ENCODE assay signal across 22 cellular contexts in the genomic region with DNA sequence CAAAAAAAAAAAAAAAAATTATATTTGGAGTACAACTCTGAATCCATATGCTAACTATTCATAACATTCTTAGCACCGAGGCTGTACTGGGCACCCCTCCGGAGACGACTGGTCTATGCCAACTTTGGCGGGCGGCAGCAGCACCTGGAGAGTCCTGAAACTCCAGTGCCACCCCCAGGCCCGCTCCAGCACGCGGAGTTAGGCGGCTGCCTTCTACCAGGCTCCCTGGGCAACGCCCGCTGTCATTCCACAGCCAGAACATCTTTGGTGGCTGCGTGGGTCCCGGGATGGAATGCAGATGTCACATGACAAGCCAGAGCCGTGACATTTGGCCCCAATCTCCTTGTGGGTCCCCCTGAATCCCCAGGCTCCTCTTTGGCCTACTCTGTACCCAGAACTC. TPM values are rescaled to one million over a fixed set of nuclear protein-coding genes. Genes with fewer than 3 reads are reported as not detected.
DNase-seq lines count a peak whose midpoint lies in the region; ATAC-seq and TF ChIP-seq lines count a peak whose summit lies in the region.
"Had no signal": no experiment of that assay in that cellular context is flagged by ENCODE, and none has a peak within 500 bp of the region (broad histone marks: within the 10 kb centered on the region; RNA-seq: fewer than 3 reads in every experiment).

No MANE protein-coding gene starts in this region.

- peaks cover 20 to 23% of the 10 kb centered on the region in 2 experiments for H3K4me1 ChIP-seq in trophoblast cell (ENCODE audit: control insufficient read depth in 1 of 2, insufficient read depth in 2 of 2, low read length in 2 of 2)
- H3K4me1 ChIP-seq in uterus, result peaks cover 8 to 33% of the 10 kb centered on the region in 2 donors

- no peak overlapping the region for H3K18ac ChIP-seq in trophoblast cell (ENCODE audit: low read length)

- WGBS in trophoblast cell (ENCODE audit: extremely low coverage, insufficient coverage, insufficient read length), result no CpG with 5 or more reads among the region's 14 CpGs

- H3K4me3 ChIP-seq in trophoblast cell (ENCODE audit: low read depth, low read length) (no peak overlapping the region), uterus (no peak overlapping the region)
- H3K4me3 ChIP-seq: lower lobe of right lung, mucosa of descending colon had no signal

- H3K36me3 ChIP-seq in trophoblast cell (ENCODE audit: control insufficient read depth in 1 of 2, insufficient read depth in 2 of 2, low read length in 2 of 2) (peaks cover 4 to 7% of the 10 kb centered on the region in 2 experiments), uterus (no peaks in the 10 kb centered on the region)
- H3K36me3 ChIP-seq: lower lobe of right lung had no signal

- peaks cover 13% of the 10 kb centered on the region for H3K79me2 ChIP-seq in trophoblast cell (ENCODE audit: control insufficient read depth, insufficient read depth, low read length, poor library complexity)

- no peaks in the 10 kb centered on the region for H3K27me3 Mint-ChIP-seq in dendritic cell treated with granulocyte-macrophage colony-stimulating factor and Interleukin-4, amounts not matched to agents 40 ng/mL and 50 ng/mL, for 4 days
- H3K27me3 Mint-ChIP-seq: progenitor cell of endocrine pancreas had no signal

- no peak overlapping the region for H2BK12ac ChIP-seq in trophoblast cell (ENCODE audit: low read length)

- H3K9ac ChIP-seq in trophoblast cell (ENCODE audit: low read length), result no peak overlapping the region

- peak overlapping the region; percentile 62 for H3K4me3 Mint-ChIP-seq in dendritic cell treated with granulocyte-macrophage colony-stimulating factor and Interleukin-4, amounts not matched to agents 40 ng/mL and 50 ng/mL, for 4 days

- H2BK120ac ChIP-seq in trophoblast cell (ENCODE audit: insufficient read depth, low read length, poor library complexity), result no peak overlapping the region

- H3K23ac ChIP-seq in trophoblast cell (ENCODE audit: low read length), result no peak overlapping the region

- no peak overlapping the region for H2AK5ac ChIP-seq in trophoblast cell (ENCODE audit: low read length)

- H3K4me1 Mint-ChIP-seq in dendritic cell treated with granulocyte-macrophage colony-stimulating factor and Interleukin-4, amounts not matched to agents 40 ng/mL and 50 ng/mL, for 4 days (ENCODE audit: low read depth), result peaks cover 89% of the 10 kb centered on the region

- H2BK5ac ChIP-seq in trophoblast cell (ENCODE audit: low read depth, low read length, poor library complexity), result no peak overlapping the region

- no peak for TF ChIP-seq CTCF in uterus (IDR thresholded peaks at IDR 0.05)

- DNase-seq in Right ventricle myocardium inferior (ENCODE audit: missing footprints), result peak; percentile 74
- no peak for DNase-seq in left ventricle myocardium superior
- DNase-seq in trophoblast cell, result no peak
- DNase-seq in uterus, result no peak
- DNase-seq in left lobe of liver (ENCODE audit: low spot score), result no peak
- no peak for DNase-seq in GM03348 (ENCODE audit: low spot score)
- DNase-seq: activated CD4-positive, CD25-positive, alpha-beta regulatory T cell treated with anti-CD3 and anti-CD28 coated beads, Interleukin-2, amount 50 U/mL, for 72 hours; activated T-cell treated with anti-CD3 and anti-CD28 coated beads, Interleukin-2, amount 50 U/mL, for 1 hour; AML-193; DMS53; islet precursor cell; KG1; lower lobe of right lung; mucosa of descending colon; NCI-H1436 treated with DMSO at 0.1 percent for 48 hours; NCI-H526; small intestine; stimulated activated CD4-positive, alpha-beta T cell treated with anti-CD3 and anti-CD28 coated beads, Interleukin-2, amount 100 ng/mL, for 24 hours had no signal

- peaks cover 4% of the 10 kb centered on the region for H3K79me1 ChIP-seq in trophoblast cell (ENCODE audit: low read length)

- H4K12ac ChIP-seq in trophoblast cell (ENCODE audit: low read depth, low read length), result no peak overlapping the region

- H3K14ac ChIP-seq in trophoblast cell (ENCODE audit: low read length), result no peak overlapping the region

- H4K8ac ChIP-seq in trophoblast cell (ENCODE audit: low read depth, low read length), result no peak overlapping the region

- H3K36me3 Mint-ChIP-seq in dendritic cell treated with granulocyte-macrophage colony-stimulating factor and Interleukin-4, amounts not matched to agents 40 ng/mL and 50 ng/mL, for 4 days (ENCODE audit: low read depth), result peaks cover 76% of the 10 kb centered on the region

- intact Hi-C loops in Right ventricle myocardium inferior (cut with DNase I), result no loop called here
- intact Hi-C loops in left ventricle myocardium superior (cut with micrococcal nuclease), result no loop called here
- intact Hi-C loops in dendritic cell treated with granulocyte-macrophage colony-stimulating factor and Interleukin-4, amounts not matched to agents 40 ng/mL and 50 ng/mL, for 4 days (cut with micrococcal nuclease), result no loop called here
- intact Hi-C loops in uterus (cut with DNase I; ENCODE audit: low total_unique reads), result no loop called here

- H3K27ac ChIP-seq in trophoblast cell (ENCODE audit: low read depth, low read length) (no peak overlapping the region), uterus (peak overlapping the region; percentile 59 to 68)

- no peak overlapping the region for H2AFZ ChIP-seq in trophoblast cell (ENCODE audit: insufficient read depth, low read length, poor library complexity)

- no peak overlapping the region for H4K91ac ChIP-seq in trophoblast cell (ENCODE audit: low read depth, low read length)

- peak overlapping the region; percentile 1 for H3K4ac ChIP-seq in trophoblast cell (ENCODE audit: low read depth, low read length)

- no peak overlapping the region for H3K4me2 ChIP-seq in trophoblast cell (ENCODE audit: low read length)

- no peaks in the 10 kb centered on the region for H3K9me3 Mint-ChIP-seq in dendritic cell treated with granulocyte-macrophage colony-stimulating factor and Interleukin-4, amounts not matched to agents 40 ng/mL and 50 ng/mL, for 4 days

- TF ChIP-seq POLR2A in uterus (IDR thresholded peaks at IDR 0.05), result no peak

- H3K27ac Mint-ChIP-seq in dendritic cell treated with granulocyte-macrophage colony-stimulating factor and Interleukin-4, amounts not matched to agents 40 ng/mL and 50 ng/mL, for 4 days, result peak overlapping the region; percentile 72

- peaks cover 3% of the 10 kb centered on the region for H3K9me3 ChIP-seq in trophoblast cell (ENCODE audit: insufficient read depth, low read depth, low read length)
- no peaks in the 10 kb centered on the region for H3K9me3 ChIP-seq in uterus
- H3K9me3 ChIP-seq: lower lobe of right lung, mucosa of descending colon had no signal

- ATAC-seq in Right ventricle myocardium inferior (no peak), left ventricle myocardium superior (no peak), left lobe of liver (no peak), HG02938 (IDR thresholded peaks at IDR 0.05; ENCODE audit: unreplicated experiment) (no peak)
- ATAC-seq: lower lobe of right lung, mucosa of descending colon had no signal

- no peaks in the 10 kb centered on the region for H3K27me3 ChIP-seq in trophoblast cell (ENCODE audit: insufficient read depth, low read length)
- H3K27me3 ChIP-seq in uterus, result no peaks in the 10 kb centered on the region

RNA-seq across cellular contexts. Expression of gene TIMP2, which starts 6.2 kb away (rescaled TPM):
- 138 TPM for total RNA-seq in Right ventricle myocardium inferior
- total RNA-seq in left ventricle myocardium superior, result 132 TPM
- 53.1 and 56.6 TPM in 2 replicates for polyA plus RNA-seq in trophoblast cell (2013)
- total RNA-seq in uterus, result 100 to 1,000 TPM; 119 to 399 (median 127) TPM
- 26.4 TPM for total RNA-seq in left lobe of liver

RNA-seq across cellular contexts. Expression of gene CEP295NL, which starts 16.0 kb away (rescaled TPM):
- 0.60 TPM for total RNA-seq in Right ventricle myocardium inferior
- total RNA-seq in left ventricle myocardium superior, result 0.79 TPM
- 0.18 and 0.19 TPM in 2 replicates for polyA plus RNA-seq in trophoblast cell (2013)
- 10 to 100 TPM in 1 of 4 donors, 1 to 10 TPM in 2, not detected in 1; 1.8 to 14.5 (median 3.8) TPM for total RNA-seq in uterus
- total RNA-seq in left lobe of liver, result 0.33 TPM
- polyA plus RNA-seq: neural cell had no signal
